10 cellular contexts compared by ENCODE assay signal in genomic region chr6:144460224-144461095, GRCh38.
DNase-seq lines count a peak whose midpoint lies in the region; ATAC-seq, FAIRE-seq and TF ChIP-seq lines count a peak whose summit lies in the region.
"Had no signal": no experiment of that assay in that cellular context is flagged by ENCODE, and none has a peak within 500 bp of the region (broad histone marks: within the 10 kb centered on the region; RNA-seq: fewer than 3 reads in every experiment).

No MANE protein-coding gene starts in this region.

- no peak for FAIRE-seq in HTR-8/SVneo (lab: Jason Lieb, UNC)

- no peaks in the 10 kb centered on the region for H3K9me3 ChIP-seq in CD4-positive, alpha-beta memory T cell (ENCODE audit: control insufficient read depth in 1 of 2, low read length in 2 of 2)
- no peaks in the 10 kb centered on the region for H3K9me3 ChIP-seq in BE2C

- peaks cover 20 to 37% (median 25%) of the 10 kb centered on the region in 4 donors for H3K4me1 Mint-ChIP-seq in CD4-positive, alpha-beta memory T cell

- peak in 2 of 5 donors; percentile 4 to 21 for DNase-seq in CD4-positive, alpha-beta memory T cell
- peak; percentile 19 for DNase-seq in GM19240 (ENCODE audit: insufficient read length, low spot score)
- no peak for DNase-seq in activated naive CD4-positive, alpha-beta T cell treated with anti-CD3 and anti-CD28 coated beads, Interleukin-2, amount 50 U/mL, for 72 hours (ENCODE audit: low spot score in 2 of 2)
- DNase-seq in HTR-8/SVneo (ENCODE audit: insufficient read length, low spot score) = no peak
- DNase-seq in lower leg skin (ENCODE audit: low spot score in 2 of 2) = no peak
- DNase-seq in NCI-H524 treated with DMSO at 0.1 percent for 48 hours (lab: John Stamatoyannopoulos, UW) = no peak
- no peak for DNase-seq in BE2C
- DNase-seq: SHP77 had no signal

- intact Hi-C loops in CD4-positive, alpha-beta memory T cell (cut with micrococcal nuclease) = no loop called here
- intact Hi-C loops in lower leg skin (cut with DNase I; ENCODE audit: low total_unique reads) = no loop called here

- no peaks in the 10 kb centered on the region for H3K27me3 Mint-ChIP-seq in CD4-positive, alpha-beta memory T cell

- no peaks in the 10 kb centered on the region for H3K27me3 ChIP-seq in CD4-positive, alpha-beta memory T cell (ENCODE audit: insufficient read depth, low read length)
- peaks cover 7% of the 10 kb centered on the region; the same call in 1 of the 2 replicates for H3K27me3 ChIP-seq in BE2C

- peak; percentile 92 for ATAC-seq in HG03025 (IDR thresholded peaks at IDR 0.05; ENCODE audit: low FRiP score, unreplicated experiment)
- peak; percentile 82 to 88 for ATAC-seq in activated naive CD4-positive, alpha-beta T cell treated with anti-CD3 and anti-CD28 coated beads, Interleukin-2, amount 50 U/mL, for 72 hours

- CTCF ChIA-PET in CD4-positive, alpha-beta memory T cell (lab: Charles Lee; ENCODE audit: partially characterized antibody) = interaction anchor here (1.0 to 2.8 kb wide), 3 partner anchors 8 to 198 kb away, joined by 3 to 9 read pairs (median 3); no protein-coding TSS in a partner anchor

- H3K4me3 ChIP-seq in CD4-positive, alpha-beta memory T cell (ENCODE audit: low read length in 2 of 2) = no peak overlapping the region
- H3K4me3 ChIP-seq in lower leg skin (ENCODE audit: low read depth, poor library complexity, severe bottlenecking) (no peak overlapping the region), BE2C (ENCODE audit: low read depth, low read length) (no peak overlapping the region)

- peak overlapping the region; percentile 9 to 92 (median 85) for H3K27ac Mint-ChIP-seq in CD4-positive, alpha-beta memory T cell
- peak overlapping the region in 1 of 2 donors; percentile 79 for H3K27ac Mint-ChIP-seq in activated naive CD4-positive, alpha-beta T cell treated with anti-CD3 and anti-CD28 coated beads, Interleukin-2, amount 50 U/mL, for 72 hours

- TF ChIP-seq POLR2A in lower leg skin (IDR thresholded peaks at IDR 0.05) = no peak

- no peak for TF ChIP-seq CTCF in lower leg skin (IDR thresholded peaks at IDR 0.05)
- TF ChIP-seq CTCF in BE2C (IDR thresholded peaks at IDR 0.05; ENCODE audit: low read depth, low read length) = no peak

- H3K9me3 Mint-ChIP-seq in CD4-positive, alpha-beta memory T cell = no peaks in the 10 kb centered on the region
- H3K9me3 Mint-ChIP-seq in activated naive CD4-positive, alpha-beta T cell treated with anti-CD3 and anti-CD28 coated beads, Interleukin-2, amount 50 U/mL, for 72 hours = no peaks in the 10 kb centered on the region

- peaks cover 77 to 84% of the 10 kb centered on the region in 2 donors for H3K36me3 Mint-ChIP-seq in CD4-positive, alpha-beta memory T cell
- peaks cover 4 to 17% of the 10 kb centered on the region in 2 donors for H3K36me3 Mint-ChIP-seq in activated naive CD4-positive, alpha-beta T cell treated with anti-CD3 and anti-CD28 coated beads, Interleukin-2, amount 50 U/mL, for 72 hours

- 75 to 76% methylated on average over 6 of the region's 6 CpGs for WGBS in lower leg skin, 2 donors

- H3K36me3 ChIP-seq in CD4-positive, alpha-beta memory T cell (ENCODE audit: insufficient read depth, low read length) = peaks cover 44% of the 10 kb centered on the region
- H3K36me3 ChIP-seq in BE2C = no peaks in the 10 kb centered on the region

- POLR2A ChIA-PET in CD4-positive, alpha-beta memory T cell (lab: Charles Lee; ENCODE audit: partially characterized antibody) = no interaction called here

- H3K4me3 Mint-ChIP-seq in CD4-positive, alpha-beta memory T cell = peak overlapping the region in 7 of 8 donors; percentile 13 to 58 (median 22)

- no peak overlapping the region for H3K27ac ChIP-seq in CD4-positive, alpha-beta memory T cell (ENCODE audit: low read depth, low read length)
- H3K27ac ChIP-seq: C4-2B had no signal

- peaks cover 18% of the 10 kb centered on the region for H3K4me1 ChIP-seq in CD4-positive, alpha-beta memory T cell (ENCODE audit: insufficient read depth, low read length)
- no peaks in the 10 kb centered on the region for H3K4me1 ChIP-seq in BE2C
